Comparison of ENCODE assay signal across 2 cellular contexts in genomic region chr19:581399-582111, GRCh38.
TF ChIP-seq lines count a peak whose summit lies in the region.

No MANE protein-coding gene starts in this region.

TF ChIP-seq in GM23338, 12 proteins besides CTCF, POLR2A, EP300 and RAD21:
- no peak for TF ChIP-seq ETS1 (IDR thresholded peaks at IDR 0.05)
- no peak for TF ChIP-seq STAT1 (IDR thresholded peaks at IDR 0.05; ENCODE audit: unreplicated experiment)
- TF ChIP-seq ZNF331 (CRISPR knock-in tag; IDR thresholded peaks at IDR 0.05; ENCODE audit: low read depth): no peak
- no peak for TF ChIP-seq JUNB (IDR thresholded peaks at IDR 0.05; ENCODE audit: unreplicated experiment)
- no peak for TF ChIP-seq ZNF462 (CRISPR knock-in tag; IDR thresholded peaks at IDR 0.05)
- no peak for TF ChIP-seq NANOG (IDR thresholded peaks at IDR 0.05; ENCODE audit: borderline replicate concordance)
- no peak for TF ChIP-seq CREB1 (CRISPR knock-in tag; IDR thresholded peaks at IDR 0.05; ENCODE audit: low read depth)
- no peak for TF ChIP-seq REST (IDR thresholded peaks at IDR 0.05; ENCODE audit: unreplicated experiment)
- no peak for TF ChIP-seq ZNF114 (CRISPR knock-in tag; IDR thresholded peaks at IDR 0.05)

TF ChIP-seq in K562, 482 proteins besides CTCF, POLR2A, EP300 and RAD21:
- peak; percentile 40 for TF ChIP-seq RBFOX2 (IDR thresholded peaks at IDR 0.05; ENCODE audit: low read depth, low read length)
- TF ChIP-seq NFIC (IDR thresholded peaks at IDR 0.05): peak; percentile 75
- TF ChIP-seq POLR2G (IDR thresholded peaks at IDR 0.05; ENCODE audit: low read depth, low read length): peak; percentile 73
- peak; percentile 24 for TF ChIP-seq PCBP1 (IDR thresholded peaks at IDR 0.05; ENCODE audit: low read depth, low read length, poor library complexity, severe bottlenecking)
- TF ChIP-seq ZBTB40 (IDR thresholded peaks at IDR 0.05): no peak
- no peak for TF ChIP-seq ZBTB40 (CRISPR knock-in tag; IDR thresholded peaks at IDR 0.05)
- TF ChIP-seq SUPT5H (IDR thresholded peaks at IDR 0.05): 0 out of 2 replicates have a peak, but pooled peaks have one; percentile 37
- TF ChIP-seq ELF1 (tag; IDR thresholded peaks at IDR 0.05): no peak
